Comparison of ENCODE assay signal across 22 cellular contexts in the genomic region with DNA sequence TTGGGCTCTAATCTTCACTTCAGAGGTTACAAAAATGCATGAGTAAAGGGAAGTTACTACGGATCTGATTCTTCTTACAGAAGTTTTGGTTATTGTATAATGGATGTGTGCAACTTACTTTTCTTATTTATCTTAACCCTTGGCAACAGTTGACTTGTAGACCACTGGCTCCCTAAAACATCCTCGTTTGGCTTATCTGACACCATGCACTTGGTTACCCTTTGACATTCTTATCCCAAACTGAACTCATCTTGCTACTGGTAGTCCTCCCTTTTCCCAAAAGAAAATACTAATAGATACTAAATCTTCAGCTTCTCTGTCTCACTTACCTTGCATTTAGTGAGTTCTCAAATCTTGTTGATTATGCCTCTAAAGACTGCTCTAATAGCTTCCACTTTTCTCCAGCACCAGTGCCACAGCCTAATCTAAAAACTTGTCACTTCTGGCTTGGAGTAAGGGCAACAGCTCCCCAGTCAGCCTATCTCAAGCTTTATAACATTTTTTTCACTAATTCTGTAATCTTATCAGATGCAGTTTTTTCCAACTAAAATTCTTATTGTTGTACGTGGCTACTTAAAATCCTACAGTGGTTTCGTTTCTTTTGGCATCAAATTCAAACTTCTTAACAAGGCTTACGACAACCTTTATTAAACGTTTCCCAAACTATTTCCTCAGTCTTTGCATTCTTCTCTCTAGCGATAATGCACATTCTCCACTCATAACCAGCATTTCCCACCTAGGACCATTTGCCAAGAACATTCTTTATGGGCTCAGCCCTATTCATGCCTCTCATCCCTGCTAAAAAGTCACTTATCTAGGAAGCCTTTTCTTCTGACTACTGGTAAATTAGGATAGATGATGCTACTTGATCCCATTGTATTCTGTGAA.
DNase-seq lines count a peak whose midpoint lies in the region; ATAC-seq and TF ChIP-seq lines count a peak whose summit lies in the region.
"Had no signal": no experiment of that assay in that cellular context is flagged by ENCODE, and none has a peak within 500 bp of the region (broad histone marks: within the 10 kb centered on the region; RNA-seq: fewer than 3 reads in every experiment).

No MANE protein-coding gene starts in this region.

- H3K27me3 ChIP-seq in SK-N-SH (ENCODE audit: insufficient read depth) = no peaks in the 10 kb centered on the region
- no peaks in the 10 kb centered on the region for H3K27me3 ChIP-seq in left lung
- H3K27me3 ChIP-seq in upper lobe of right lung = no peaks in the 10 kb centered on the region
- H3K27me3 ChIP-seq in neural progenitor cell = no peaks in the 10 kb centered on the region
- H3K27me3 ChIP-seq: BLaER1 treated with 17β-estradiol and CSF1 and Interleukin-3, amounts not matched to agents 10 nM and 100 nM had no signal

- H3K9me3 ChIP-seq in SK-N-SH (no peaks in the 10 kb centered on the region), left lung (no peaks in the 10 kb centered on the region), upper lobe of right lung (no peaks in the 10 kb centered on the region), neural progenitor cell (ENCODE audit: low read depth) (no peaks in the 10 kb centered on the region)
- H3K9me3 ChIP-seq: BLaER1 treated with 17β-estradiol and CSF1 and Interleukin-3, amounts not matched to agents 10 nM and 100 nM had no signal

- DNase-seq in SK-N-SH (no peak), astrocyte of the hippocampus (ENCODE audit: low read depth, low spot score) (peak; percentile 89), left lung (no peak), upper lobe of right lung (no peak), neural progenitor cell (ENCODE audit: low spot score) (no peak), H4 (ENCODE audit: low spot score) (no peak)
- DNase-seq: activated B cell treated with CpG ODN at 0.5 μM for 24 hours; activated CD8-positive, alpha-beta T cell treated with anti-CD3 and anti-CD28 coated beads, Interleukin-2, amount 10 ng/mL, durations not matched to agents 7 days and 5 days; activated T-cell treated with anti-CD3 and anti-CD28 coated beads, Interleukin-2, amount 50 U/mL, for 48 hours; caudate nucleus; DMS 273 treated with DMSO at 0.1 percent for 48 hours; effector memory CD8-positive, alpha-beta T cell; foreskin fibroblast; NCI-H1417 treated with DMSO at 0.1 percent for 48 hours; NCI-H2227 treated with DMSO at 0.1 percent for 48 hours; NK-92 treated with Interleukin-12 subunit alpha and Interleukin-12 subunit beta, amount 100 ng/mL, for 24 hours had no signal

- no peak overlapping the region for H3K4me2 ChIP-seq in SK-N-SH
- H3K4me2 ChIP-seq in neural progenitor cell = no peak overlapping the region
- H3K4me2 ChIP-seq: BLaER1 treated with 17β-estradiol and CSF1 and Interleukin-3, amounts not matched to agents 10 nM and 100 nM had no signal

- H3K27ac ChIP-seq in SK-N-SH (ENCODE audit: low read depth in 2 of 2, low read length in 1 of 2) (no peak overlapping the region), left lung (peak overlapping the region in 1 of 2 donors; percentile 3), upper lobe of right lung (no peak overlapping the region), neural progenitor cell (no peak overlapping the region)
- H3K27ac ChIP-seq: 22Rv1; BLaER1 treated with 17β-estradiol and CSF1 and Interleukin-3, amounts not matched to agents 10 nM and 100 nM; parathyroid adenoma had no signal

- TF ChIP-seq EP300 in SK-N-SH (IDR thresholded peaks at IDR 0.05; ENCODE audit: borderline replicate concordance in 1 of 2, low read depth in 1 of 2, low read length in 1 of 2) = no peak

- intact Hi-C loops in left lung (cut with DNase I) = no loop called here
- intact Hi-C loops in upper lobe of right lung (cut with DNase I) = no loop called here

- H3K4me1 Mint-ChIP-seq in neural progenitor cell = peaks cover 15% of the 10 kb centered on the region
- H3K4me1 Mint-ChIP-seq: activated B cell treated with CpG ODN at 0.5 μM for 24 hours had no signal

- H3K79me2 ChIP-seq in SK-N-SH (ENCODE audit: insufficient read depth) = no peaks in the 10 kb centered on the region
- no peaks in the 10 kb centered on the region for H3K79me2 ChIP-seq in neural progenitor cell (ENCODE audit: low read depth)
- H3K79me2 ChIP-seq: parathyroid adenoma had no signal

- CTCF ChIA-PET in SK-N-SH (lab: Yijun Ruan, JAX) = no interaction called here

- POLR2A ChIA-PET in SK-N-SH (lab: Yijun Ruan, JAX) = no interaction called here

- H3K9me3 Mint-ChIP-seq in neural progenitor cell = no peaks in the 10 kb centered on the region

- 80% methylated on average over 7 of the region's 7 CpGs for WGBS in SK-N-SH (ENCODE audit: low lambda C conversion rate)

- ATAC-seq in SK-N-SH treated with all-trans-retinoic acid at 6 μM for 48 hours (no peak), left lung (peak; percentile 48), upper lobe of right lung (peak; percentile 64), GM18909 (IDR thresholded peaks at IDR 0.05; ENCODE audit: poor library complexity, unreplicated experiment) (no peak)
- ATAC-seq: activated CD8-positive, alpha-beta T cell treated with anti-CD3 and anti-CD28 coated beads, Interleukin-2, amount 10 ng/mL, durations not matched to agents 7 days and 5 days; effector memory CD8-positive, alpha-beta T cell had no signal

- no peak overlapping the region for H3K4me3 ChIP-seq in SK-N-SH (ENCODE audit: low read depth in 2 of 2, low read length in 1 of 2)
- no peak overlapping the region for H3K4me3 ChIP-seq in left lung
- H3K4me3 ChIP-seq in upper lobe of right lung = peak overlapping the region; percentile 14
- H3K4me3 ChIP-seq in neural progenitor cell = no peak overlapping the region
- H3K4me3 ChIP-seq: BLaER1 treated with 17β-estradiol and CSF1 and Interleukin-3, amounts not matched to agents 10 nM and 100 nM had no signal

- no peak overlapping the region for H3K4me3 Mint-ChIP-seq in neural progenitor cell
- H3K4me3 Mint-ChIP-seq: activated B cell treated with CpG ODN at 0.5 μM for 24 hours; activated CD8-positive, alpha-beta T cell treated with anti-CD3 and anti-CD28 coated beads, Interleukin-2, amount 10 ng/mL, durations not matched to agents 7 days and 5 days; activated naive CD8-positive, alpha-beta T cell; effector memory CD8-positive, alpha-beta T cell had no signal

- H3K4me1 ChIP-seq in SK-N-SH (ENCODE audit: control insufficient read depth in 1 of 2, insufficient read depth in 2 of 2, low read depth in 1 of 2, low read length in 1 of 2) (peaks cover 5 to 7% of the 10 kb centered on the region in 2 experiments; a peak in 2 of 4 replicates), left lung (no peaks in the 10 kb centered on the region), upper lobe of right lung (no peaks in the 10 kb centered on the region), neural progenitor cell (no peaks in the 10 kb centered on the region)
- H3K4me1 ChIP-seq: parathyroid adenoma had no signal

- H4K20me1 ChIP-seq in SK-N-SH (ENCODE audit: insufficient read depth) (no peaks in the 10 kb centered on the region), neural progenitor cell (ENCODE audit: low read depth) (no peaks in the 10 kb centered on the region)
- H4K20me1 ChIP-seq: BLaER1 treated with 17β-estradiol and CSF1 and Interleukin-3, amounts not matched to agents 10 nM and 100 nM had no signal

- TF ChIP-seq RAD21 in SK-N-SH (IDR thresholded peaks at IDR 0.05; ENCODE audit: low read length) = no peak

- TF ChIP-seq CTCF in SK-N-SH (IDR thresholded peaks at IDR 0.05) (no peak), left lung (IDR thresholded peaks at IDR 0.05) (no peak), upper lobe of right lung (IDR thresholded peaks at IDR 0.05) (no peak), neural progenitor cell (IDR thresholded peaks at IDR 0.05) (no peak)

- H3K27me3 Mint-ChIP-seq in neural progenitor cell (ENCODE audit: insufficient read depth, low read depth) = no peaks in the 10 kb centered on the region
- H3K27me3 Mint-ChIP-seq: activated B cell treated with CpG ODN at 0.5 μM for 24 hours; activated naive CD8-positive, alpha-beta T cell; effector memory CD8-positive, alpha-beta T cell had no signal

- H3K27ac Mint-ChIP-seq in neural progenitor cell = no peak overlapping the region
- H3K27ac Mint-ChIP-seq: activated B cell treated with CpG ODN at 0.5 μM for 24 hours; activated CD8-positive, alpha-beta T cell treated with anti-CD3 and anti-CD28 coated beads, Interleukin-2, amount 10 ng/mL, durations not matched to agents 7 days and 5 days; activated naive CD8-positive, alpha-beta T cell; effector memory CD8-positive, alpha-beta T cell had no signal

- H2AFZ ChIP-seq in SK-N-SH (ENCODE audit: low read depth) (no peak overlapping the region), neural progenitor cell (replicated peaks) (no peak overlapping the region)
- H2AFZ ChIP-seq: parathyroid adenoma had no signal

- H3K9ac ChIP-seq in SK-N-SH (no peak overlapping the region), neural progenitor cell (no peak overlapping the region)
- H3K9ac ChIP-seq: BLaER1 treated with 17β-estradiol and CSF1 and Interleukin-3, amounts not matched to agents 10 nM and 100 nM; parathyroid adenoma had no signal

- H3F3A ChIP-seq in SK-N-SH (replicated peaks; ENCODE audit: insufficient read depth) = peaks cover 13% of the 10 kb centered on the region
- no peaks in the 10 kb centered on the region for H3F3A ChIP-seq in neural progenitor cell (ENCODE audit: low read depth)

- H3K36me3 ChIP-seq in SK-N-SH (replicated peaks in 1 of 2; ENCODE audit: control insufficient read depth in 1 of 2, insufficient read depth in 2 of 2, low read length in 1 of 2) (no peaks in the 10 kb centered on the region), left lung (no peaks in the 10 kb centered on the region), upper lobe of right lung (no peaks in the 10 kb centered on the region), neural progenitor cell (no peaks in the 10 kb centered on the region)
- H3K36me3 ChIP-seq: BLaER1 treated with 17β-estradiol and CSF1 and Interleukin-3, amounts not matched to agents 10 nM and 100 nM had no signal

- H3K9me2 ChIP-seq in SK-N-SH = no peaks in the 10 kb centered on the region

- no peaks in the 10 kb centered on the region for H3K36me3 Mint-ChIP-seq in neural progenitor cell
- H3K36me3 Mint-ChIP-seq: activated naive CD8-positive, alpha-beta T cell had no signal

TF ChIP-seq in SK-N-SH treated with all-trans-retinoic acid at 6 μM for 48 hours, 23 proteins besides CTCF, POLR2A, EP300 and RAD21 (continues in another document):
- no peak for TF ChIP-seq BACH2 (CRISPR knock-in tag; IDR thresholded peaks at IDR 0.05; ENCODE audit: borderline replicate concordance)

TF ChIP-seq in SK-N-SH, 30 proteins besides CTCF, POLR2A, EP300 and RAD21 (continues in another document):
- TF ChIP-seq, protein P1, sequence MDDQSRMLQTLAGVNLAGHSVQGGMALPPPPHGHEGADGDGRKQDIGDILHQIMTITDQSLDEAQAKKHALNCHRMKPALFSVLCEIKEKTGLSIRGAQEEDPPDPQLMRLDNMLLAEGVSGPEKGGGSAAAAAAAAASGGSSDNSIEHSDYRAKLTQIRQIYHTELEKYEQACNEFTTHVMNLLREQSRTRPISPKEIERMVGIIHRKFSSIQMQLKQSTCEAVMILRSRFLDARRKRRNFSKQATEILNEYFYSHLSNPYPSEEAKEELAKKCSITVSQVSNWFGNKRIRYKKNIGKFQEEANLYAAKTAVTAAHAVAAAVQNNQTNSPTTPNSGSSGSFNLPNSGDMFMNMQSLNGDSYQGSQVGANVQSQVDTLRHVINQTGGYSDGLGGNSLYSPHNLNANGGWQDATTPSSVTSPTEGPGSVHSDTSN (IDR thresholded peaks at IDR 0.05) = no peak

Comparison
In these comparisons a context has a peak if more than half of its experiments do, and no peak if none do; other contexts are left out.
1. ATAC-seq: peak in left lung (single experiment) and upper lobe of right lung (single experiment); none in SK-N-SH treated with all-trans-retinoic acid at 6 μM for 48 hours (single experiment) and GM18909 (single experiment).